In genomic region chr11:119752324-119752723, GRCh38 we compare ENCODE assay signal across 1 cellular context.
TF ChIP-seq lines count a peak whose summit lies in the region.

No MANE protein-coding gene starts in this region.

TF ChIP-seq in H1, 55 proteins besides CTCF, POLR2A, EP300 and RAD21 (continued from another document):
- TF ChIP-seq EZH2 (IDR thresholded peaks at IDR 0.05; ENCODE audit: low read depth, low read length, severe bottlenecking) = no peak
- TF ChIP-seq TBP (IDR thresholded peaks at IDR 0.05; ENCODE audit: low read depth, low read length) = no peak
- no peak for TF ChIP-seq ASH2L (IDR thresholded peaks at IDR 0.05; ENCODE audit: low read length)
- no peak for TF ChIP-seq MAFK (IDR thresholded peaks at IDR 0.05; ENCODE audit: low read depth, low read length)
- TF ChIP-seq SP1 (IDR thresholded peaks at IDR 0.05; ENCODE audit: low read depth, low read length) = no peak
- TF ChIP-seq RXRA (IDR thresholded peaks at IDR 0.05; ENCODE audit: insufficient read depth, low read depth, low read length) = no peak
- no peak for TF ChIP-seq CHD7 (IDR thresholded peaks at IDR 0.05; ENCODE audit: insufficient replicate concordance, low read length)
- TF ChIP-seq, protein P1, sequence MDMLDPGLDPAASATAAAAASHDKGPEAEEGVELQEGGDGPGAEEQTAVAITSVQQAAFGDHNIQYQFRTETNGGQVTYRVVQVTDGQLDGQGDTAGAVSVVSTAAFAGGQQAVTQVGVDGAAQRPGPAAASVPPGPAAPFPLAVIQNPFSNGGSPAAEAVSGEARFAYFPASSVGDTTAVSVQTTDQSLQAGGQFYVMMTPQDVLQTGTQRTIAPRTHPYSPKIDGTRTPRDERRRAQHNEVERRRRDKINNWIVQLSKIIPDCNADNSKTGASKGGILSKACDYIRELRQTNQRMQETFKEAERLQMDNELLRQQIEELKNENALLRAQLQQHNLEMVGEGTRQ (IDR thresholded peaks at IDR 0.05; ENCODE audit: low read length) = no peak
- TF ChIP-seq CTBP2 (IDR thresholded peaks at IDR 0.05; ENCODE audit: borderline replicate concordance, insufficient read depth, insufficient read length, low read length) = no peak
- TF ChIP-seq E2F6 (IDR thresholded peaks at IDR 0.05) = no peak
- no peak for TF ChIP-seq RFX5 (IDR thresholded peaks at IDR 0.05; ENCODE audit: borderline replicate concordance, low read depth, low read length)
